ENCODE assay signal across 10 cellular contexts in the genomic region with DNA sequence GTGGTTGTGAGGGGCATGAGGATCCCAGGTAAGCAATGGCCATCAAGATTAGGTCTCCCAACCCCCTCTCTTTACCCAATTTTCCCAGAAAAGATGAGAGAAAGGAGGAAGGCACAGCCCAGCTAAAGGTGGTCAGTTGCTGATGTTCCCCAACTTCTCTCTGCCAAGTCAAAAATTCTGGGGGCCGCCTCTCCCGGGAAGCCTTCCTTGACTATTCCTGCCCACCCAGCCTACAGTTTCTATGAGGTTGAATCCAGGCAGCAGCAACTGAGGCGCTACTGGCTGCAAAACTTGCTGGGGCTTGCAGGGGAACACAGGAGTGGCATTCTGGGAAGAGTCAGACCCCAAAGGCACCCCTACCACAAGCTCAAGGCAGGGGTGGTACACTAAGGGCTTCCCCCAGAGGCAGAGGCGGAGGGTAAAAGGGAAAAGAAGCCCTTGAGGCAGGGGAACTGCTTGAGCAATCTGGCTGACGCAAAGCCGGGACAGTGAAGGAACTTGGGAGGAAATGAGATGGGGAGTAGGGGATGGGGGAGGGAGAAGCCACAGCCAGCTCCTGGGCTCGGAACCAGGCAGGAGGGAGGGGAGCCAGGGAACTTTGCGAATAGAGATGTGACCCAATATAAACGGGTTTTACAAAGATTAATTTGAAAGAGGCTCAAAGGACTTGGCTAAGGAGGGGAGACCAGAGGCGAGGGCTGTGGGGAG. TPM values are rescaled to one million over a fixed set of nuclear protein-coding genes. Genes with fewer than 3 reads are reported as not detected.
A peak's percentile ranks its signal among the peaks of the same experiment; 100 is the strongest.
DNase-seq lines count a peak whose midpoint lies in the region; ATAC-seq lines count a peak whose summit lies in the region.
"Had no signal": no experiment of that assay in that cellular context is flagged by ENCODE, and none has a peak within 500 bp of the region (broad histone marks: within the 10 kb centered on the region; RNA-seq: fewer than 3 reads in every experiment).

No MANE protein-coding gene starts in this region.

- intact Hi-C loops in Right ventricle myocardium inferior (cut with DNase I) (no loop called here), cardiac septum (cut with DNase I) (no loop called here)

- ATAC-seq in Right ventricle myocardium inferior = peak; percentile 86
- no peak for ATAC-seq in HG03521 (IDR thresholded peaks at IDR 0.05; ENCODE audit: unreplicated experiment)

- H3K4me1 ChIP-seq in esophagus (ENCODE audit: control insufficient read depth in 2 of 2, insufficient read depth in 2 of 2, low read length in 1 of 2) = peaks cover 2 to 12% of the 10 kb centered on the region in 2 donors

- 33 to 45% methylated on average over 10 of the region's 10 CpGs for WGBS in esophagus, 2 donors

- H3K4me3 ChIP-seq in esophagus (ENCODE audit: low read depth in 1 of 2, low read length in 2 of 2) = no peak overlapping the region

- H3K36me3 ChIP-seq in esophagus (ENCODE audit: control insufficient read depth in 2 of 2, insufficient read depth in 2 of 2, low read length in 1 of 2) = peaks cover 0 to 7% of the 10 kb centered on the region in 2 donors

- H3K9me3 ChIP-seq in esophagus (ENCODE audit: control insufficient read depth in 2 of 2, insufficient read depth in 1 of 2, low read depth in 1 of 2, low read length in 1 of 2) = peaks cover 0 to 13% of the 10 kb centered on the region in 2 donors

- H3K27ac ChIP-seq in esophagus (ENCODE audit: low read depth in 2 of 2, low read length in 1 of 2) = peak overlapping the region; percentile 38 to 61

- H3K27me3 ChIP-seq in esophagus (ENCODE audit: control insufficient read depth in 1 of 2, insufficient read depth in 2 of 2, low read length in 2 of 2) = no peaks in the 10 kb centered on the region

- peak; percentile 87 for DNase-seq in Right ventricle myocardium inferior (ENCODE audit: missing footprints)
- DNase-seq in cardiac septum (ENCODE audit: low spot score) = no peak
- DNase-seq in midbrain (lab: John Stamatoyannopoulos, UW) = peak; percentile 59
- no peak for DNase-seq in activated CD4-positive, CD25-positive, alpha-beta regulatory T cell (lab: John Stamatoyannopoulos, UW)
- no peak for DNase-seq in NCI-H146 treated with DMSO at 0.1 percent for 48 hours (lab: John Stamatoyannopoulos, UW; ENCODE audit: unreplicated experiment)
- no peak for DNase-seq in middle frontal gyrus (ENCODE audit: extremely low spot score, low spot score)
- DNase-seq: activated naive CD4-positive, alpha-beta T cell treated with anti-CD3 and anti-CD28 coated beads, Interleukin-2, amount 50 U/mL, for 16 hours; stimulated activated CD4-positive, alpha-beta T cell treated with anti-CD3 and anti-CD28 coated beads, Interleukin-2, amount 100 ng/mL, for 24 hours had no signal

RNA-seq across cellular contexts. Expression of a gene that starts 31.2 kb away (rescaled TPM):
- total RNA-seq in Right ventricle myocardium inferior = 28.5 TPM
- total RNA-seq in cardiac septum = 29.7 TPM
- polyA plus RNA-seq in esophagus = 1 to 10 TPM; 4.3 to 4.8 TPM

Comparison
In these comparisons a context has a peak if more than half of its experiments do, and no peak if none do; other contexts are left out.
1. DNase-seq: peak in Right ventricle myocardium inferior (single experiment) and midbrain (single experiment); none in cardiac septum (single experiment), activated CD4-positive, CD25-positive, alpha-beta regulatory T cell (0 of 4), NCI-H146 treated with DMSO at 0.1 percent for 48 hours (single experiment) and middle frontal gyrus (single experiment).